ENCODE assay signal across 21 cellular contexts in genomic region chr2:21544392-21544791, GRCh38.
A peak's percentile ranks its signal among the peaks of the same experiment; 100 is the strongest.
DNase-seq lines count a peak whose midpoint lies in the region; FAIRE-seq and TF ChIP-seq lines count a peak whose summit lies in the region.
"Had no signal": no experiment of that assay in that cellular context is flagged by ENCODE, and none has a peak within 500 bp of the region (broad histone marks: within the 10 kb centered on the region; RNA-seq: fewer than 3 reads in every experiment).

No MANE protein-coding gene starts in this region.

- TF ChIP-seq RAD21 in SK-N-SH (IDR thresholded peaks at IDR 0.05; ENCODE audit: low read length) = peak; percentile 28; the same call in 1 of the 2 replicates
- TF ChIP-seq RAD21 in neural cell (conservative IDR thresholded peaks at IDR 0.05) = no peak

- H3K9me3 ChIP-seq in SK-N-SH (no peaks in the 10 kb centered on the region), endodermal cell (ENCODE audit: control insufficient read depth, low read length) (peaks cover 10% of the 10 kb centered on the region), neural cell (ENCODE audit: low read length) (no peaks in the 10 kb centered on the region)
- H3K9me3 ChIP-seq: A549, Caco-2 had no signal

- FAIRE-seq in urothelium cell line (lab: Jason Lieb, UNC) = no peak
- FAIRE-seq: D721Med, G401.6, GM12891, GM19239 had no signal

- H4K20me1 ChIP-seq in SK-N-SH (ENCODE audit: insufficient read depth) (no peaks in the 10 kb centered on the region), neural cell (ENCODE audit: insufficient read depth) (no peaks in the 10 kb centered on the region)
- H4K20me1 ChIP-seq: BLaER1 treated with 17β-estradiol and CSF1 and Interleukin-3, amounts not matched to agents 10 nM and 100 nM had no signal

- no peaks in the 10 kb centered on the region for H3K27me3 ChIP-seq in SK-N-SH (ENCODE audit: insufficient read depth)
- H3K27me3 ChIP-seq in endodermal cell (ENCODE audit: control insufficient read depth, insufficient read depth, low read length, poor library complexity, severe bottlenecking) = no peaks in the 10 kb centered on the region
- no peaks in the 10 kb centered on the region for H3K27me3 ChIP-seq in neural cell (ENCODE audit: insufficient read depth, low read depth, low read length)
- H3K27me3 ChIP-seq: BLaER1 treated with 17β-estradiol and CSF1 and Interleukin-3, amounts not matched to agents 10 nM and 100 nM had no signal

- no peaks in the 10 kb centered on the region for H3K36me3 Mint-ChIP-seq in endodermal cell (ENCODE audit: low read depth)
- H3K36me3 Mint-ChIP-seq: CD8-positive, alpha-beta T cell had no signal

- no peaks in the 10 kb centered on the region for H3K27me3 Mint-ChIP-seq in endodermal cell (ENCODE audit: insufficient read depth)
- H3K27me3 Mint-ChIP-seq: B cell; CD4-positive, alpha-beta T cell had no signal

- WGBS in SK-N-SH (ENCODE audit: low lambda C conversion rate) = 4% methylated on average over 3 of the region's 3 CpGs
- 52 to 88% methylated on average over 1 to 3 of the region's 3 CpGs for WGBS in endodermal cell (ENCODE audit: insufficient coverage in 1 of 2, insufficient read length in 1 of 2), 2 experiments

- H3K4me3 Mint-ChIP-seq in endodermal cell = no peak overlapping the region
- H3K4me3 Mint-ChIP-seq: B cell; CD4-positive, alpha-beta T cell; CD8-positive, alpha-beta T cell had no signal

- H3F3A ChIP-seq in SK-N-SH (replicated peaks; ENCODE audit: insufficient read depth) (no peaks in the 10 kb centered on the region), neural cell (ENCODE audit: insufficient read depth, low read length, poor library complexity, severe bottlenecking) (no peaks in the 10 kb centered on the region)

- H3K27ac ChIP-seq in SK-N-SH (ENCODE audit: low read depth in 2 of 2, low read length in 1 of 2) (no peak overlapping the region), endodermal cell (ENCODE audit: low read depth, low read length) (no peak overlapping the region), neural cell (ENCODE audit: low read length) (peak overlapping the region; percentile 58)
- H3K27ac ChIP-seq: 22Rv1; A549; BLaER1 treated with 17β-estradiol and CSF1 and Interleukin-3, amounts not matched to agents 10 nM and 100 nM; C4-2B had no signal

- peak; percentile 31 for DNase-seq in SK-N-SH
- DNase-seq in endodermal cell = no peak
- DNase-seq in NCI-H345 treated with DMSO at 0.1 percent for 48 hours (lab: John Stamatoyannopoulos, UW; ENCODE audit: unreplicated experiment) = no peak
- no peak for DNase-seq in urothelium cell line (ENCODE audit: low spot score)
- DNase-seq: AML-193; Caco-2; Calu3; CD4-positive, alpha-beta T cell; CD8-positive, alpha-beta T cell; DMS79 treated with DMSO at 0.1 percent for 48 hours; GF-D8 had no signal

- TF ChIP-seq CTCF in SK-N-SH (IDR thresholded peaks at IDR 0.05) (no peak), endodermal cell (conservative IDR thresholded peaks at IDR 0.05) (no peak), neural cell (IDR thresholded peaks at IDR 0.05; ENCODE audit: poor library complexity, severe bottlenecking) (no peak)

- H3K36me3 ChIP-seq in SK-N-SH (replicated peaks in 1 of 2; ENCODE audit: control insufficient read depth in 1 of 2, insufficient read depth in 2 of 2, low read length in 1 of 2) = no peaks in the 10 kb centered on the region
- no peaks in the 10 kb centered on the region for H3K36me3 ChIP-seq in endodermal cell (ENCODE audit: control insufficient read depth, insufficient read depth, low read length)
- H3K36me3 ChIP-seq in neural cell (ENCODE audit: insufficient read depth, low read length) = no peaks in the 10 kb centered on the region
- H3K36me3 ChIP-seq: BLaER1 treated with 17β-estradiol and CSF1 and Interleukin-3, amounts not matched to agents 10 nM and 100 nM had no signal

- CTCF ChIA-PET in SK-N-SH (lab: Yijun Ruan, JAX) = no interaction called here

- H3K4me2 ChIP-seq in SK-N-SH = no peak overlapping the region
- H3K4me2 ChIP-seq in neural cell (ENCODE audit: low read length) = no peak overlapping the region
- H3K4me2 ChIP-seq: A549; BLaER1 treated with 17β-estradiol and CSF1 and Interleukin-3, amounts not matched to agents 10 nM and 100 nM had no signal

- H3K4me1 ChIP-seq in SK-N-SH (ENCODE audit: control insufficient read depth in 1 of 2, insufficient read depth in 2 of 2, low read depth in 1 of 2, low read length in 1 of 2) (peaks cover 0 to 8% of the 10 kb centered on the region in 2 experiments; a peak in 2 of 4 replicates), endodermal cell (ENCODE audit: control insufficient read depth, insufficient read depth, low read length) (peaks cover 7% of the 10 kb centered on the region)
- H3K4me1 ChIP-seq: A549; BLaER1 treated with 17β-estradiol and CSF1 and Interleukin-3, amounts not matched to agents 10 nM and 100 nM; Caco-2 had no signal

- peaks cover 23% of the 10 kb centered on the region for H3K4me1 Mint-ChIP-seq in endodermal cell
- H3K4me1 Mint-ChIP-seq: B cell had no signal

- no peak overlapping the region for H3K9ac ChIP-seq in SK-N-SH
- no peak overlapping the region for H3K9ac ChIP-seq in endodermal cell (ENCODE audit: extremely low read depth, low read length, poor library complexity, severe bottlenecking)
- no peak overlapping the region for H3K9ac ChIP-seq in neural cell (ENCODE audit: low read length)
- H3K9ac ChIP-seq: BLaER1 treated with 17β-estradiol and CSF1 and Interleukin-3, amounts not matched to agents 10 nM and 100 nM had no signal

- H3K79me2 ChIP-seq in SK-N-SH (ENCODE audit: insufficient read depth) (no peaks in the 10 kb centered on the region), neural cell (replicated peaks; ENCODE audit: insufficient read depth, low read length) (no peaks in the 10 kb centered on the region)

- H3K9me2 ChIP-seq in SK-N-SH (no peaks in the 10 kb centered on the region), neural cell (ENCODE audit: insufficient read depth, low read length) (no peaks in the 10 kb centered on the region)

- H3K27ac Mint-ChIP-seq in endodermal cell = peak overlapping the region; percentile 56
- H3K27ac Mint-ChIP-seq: B cell; CD4-positive, alpha-beta T cell; CD8-positive, alpha-beta T cell had no signal

- H3K4me3 ChIP-seq in SK-N-SH (ENCODE audit: low read depth in 2 of 2, low read length in 1 of 2) = no peak overlapping the region
- H3K4me3 ChIP-seq in endodermal cell (ENCODE audit: low read length) = no peak overlapping the region
- no peak overlapping the region for H3K4me3 ChIP-seq in neural cell (ENCODE audit: low read length)
- H3K4me3 ChIP-seq: A549; BLaER1 treated with 17β-estradiol and CSF1 and Interleukin-3, amounts not matched to agents 10 nM and 100 nM had no signal

- TF ChIP-seq EP300 in SK-N-SH (IDR thresholded peaks at IDR 0.05; ENCODE audit: borderline replicate concordance in 1 of 2, low read depth in 1 of 2, low read length in 1 of 2) (peak in 1 of 2 experiments; percentile 69; a peak in 1 of 4 replicates), neural cell (conservative IDR thresholded peaks at IDR 0.05; ENCODE audit: poor library complexity, severe bottlenecking) (no peak)

- H2AFZ ChIP-seq in SK-N-SH (ENCODE audit: low read depth) (no peak overlapping the region), neural cell (ENCODE audit: low read depth, low read length) (no peak overlapping the region)

- peaks cover 2% of the 10 kb centered on the region for H3K9me3 Mint-ChIP-seq in endodermal cell

- POLR2A ChIA-PET in SK-N-SH (lab: Yijun Ruan, JAX) = no interaction called here

TF ChIP-seq in SK-N-SH, 30 proteins besides CTCF, POLR2A, EP300 and RAD21:
- TF ChIP-seq TEAD4 (IDR thresholded peaks at IDR 0.05; ENCODE audit: borderline replicate concordance, insufficient read depth) (no peak), RCOR1 (IDR thresholded peaks at IDR 0.05; ENCODE audit: low read length) (peak; percentile 89), CHD2 (IDR thresholded peaks at IDR 0.05; ENCODE audit: low read length, partially characterized antibody) (peak; percentile 45), GATA2 (CRISPR knock-in tag; IDR thresholded peaks at IDR 0.05) (peak; percentile 89), SMC3 (IDR thresholded peaks at IDR 0.05; ENCODE audit: low read depth, low read length) (no peak), TCF12 (IDR thresholded peaks at IDR 0.05) (peak; percentile 10; the same call in 1 of the 2 replicates), JUND (IDR thresholded peaks at IDR 0.05) (no peak), FOXJ3 (CRISPR knock-in tag; IDR thresholded peaks at IDR 0.05) (0 out of 2 replicates have a peak, but pooled peaks have one; percentile 79), YY1 (IDR thresholded peaks at IDR 0.05; ENCODE audit: low read depth) (no peak)

TF ChIP-seq in neural cell, 6 proteins besides CTCF, POLR2A, EP300 and RAD21:
- TF ChIP-seq MXI1 (conservative IDR thresholded peaks at IDR 0.05; ENCODE audit: poor library complexity, severe bottlenecking) = no peak
